In the genomic region with DNA sequence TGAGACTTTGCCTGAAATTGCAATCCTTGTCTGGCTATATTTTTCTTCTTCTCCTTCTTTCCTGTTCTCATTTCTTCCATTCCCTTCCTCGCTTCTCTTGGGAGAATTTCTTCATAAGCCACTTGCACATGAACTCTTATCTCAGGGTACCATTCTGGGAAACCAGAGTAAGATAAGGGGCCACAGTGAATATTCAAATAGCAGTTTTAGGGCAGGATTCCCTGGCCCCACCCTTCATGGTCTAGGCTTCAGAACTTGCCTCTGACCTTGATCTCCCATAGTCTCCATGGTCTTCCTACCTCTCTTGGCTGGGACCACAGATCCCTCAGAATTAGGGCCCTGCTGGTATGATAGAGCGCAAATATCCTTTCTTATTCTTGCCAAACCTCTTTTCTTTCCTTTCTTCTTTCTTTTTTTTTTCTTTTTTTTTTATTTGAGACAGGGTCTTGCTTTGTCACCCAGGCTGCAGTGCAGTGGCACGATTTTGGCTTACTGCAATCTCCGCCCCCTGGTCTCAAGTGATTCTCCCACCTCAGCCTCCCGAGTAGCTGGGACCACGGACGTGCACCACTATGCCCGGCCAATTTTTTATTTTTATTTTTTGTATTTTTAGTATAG, we compare ENCODE assay signal across 1 cellular context.
TF ChIP-seq lines count a peak whose summit lies in the region.

No MANE protein-coding gene starts in this region.

TF ChIP-seq in K562, 482 proteins besides CTCF, POLR2A, EP300 and RAD21 (continued from another document and continues in another):
- TF ChIP-seq STAT5A (IDR thresholded peaks at IDR 0.05; ENCODE audit: borderline replicate concordance, low read length) (peak; percentile 85), SMAD2 (IDR thresholded peaks at IDR 0.05; ENCODE audit: low read depth, low read length) (no peak), SRSF9 (IDR thresholded peaks at IDR 0.05; ENCODE audit: borderline replicate concordance, low read depth, low read length) (no peak), ZFP36 (IDR thresholded peaks at IDR 0.05; ENCODE audit: low read depth, low read length, partially characterized antibody) (no peak), ZNF592 (IDR thresholded peaks at IDR 0.05) (peak; percentile 79), TRIM25 (IDR thresholded peaks at IDR 0.05; ENCODE audit: borderline replicate concordance) (no peak), IFI16 (CRISPR knock-in tag; IDR thresholded peaks at IDR 0.05) (no peak), FIP1L1 (IDR thresholded peaks at IDR 0.05; ENCODE audit: low read depth, low read length, poor library complexity, severe bottlenecking) (no peak), ZNF780A (CRISPR knock-in tag; IDR thresholded peaks at IDR 0.05) (no peak), YBX1 (IDR thresholded peaks at IDR 0.05) (no peak), ZNF830 (CRISPR knock-in tag; IDR thresholded peaks at IDR 0.05) (no peak), MITF (IDR thresholded peaks at IDR 0.05) (peak; percentile 65), ZNF197 (CRISPR knock-in tag; IDR thresholded peaks at IDR 0.05; ENCODE audit: low read depth) (0 out of 2 replicates have a peak, but pooled peaks have one; percentile 79), ZNF274 (IDR thresholded peaks at IDR 0.05; ENCODE audit: borderline replicate concordance, low read depth, low read length) (no peak), ETS2 (tag; IDR thresholded peaks at IDR 0.05; ENCODE audit: borderline replicate concordance, poor library complexity, severe bottlenecking) (no peak), DMBX1 (CRISPR knock-in tag; IDR thresholded peaks at IDR 0.05; ENCODE audit: borderline replicate concordance) (no peak), CCNT2 (IDR thresholded peaks at IDR 0.05; ENCODE audit: borderline replicate concordance, extremely low read depth, insufficient read length, low read depth, low read length) (peak; percentile 71), UBTF (IDR thresholded peaks at IDR 0.05; ENCODE audit: borderline replicate concordance in 1 of 2, low read depth in 2 of 2, low read length in 2 of 2) (no peak), SRSF3 (IDR thresholded peaks at IDR 0.05; ENCODE audit: insufficient read depth, low read length) (no peak), NCOA6 (IDR thresholded peaks at IDR 0.05) (peak; percentile 38; the same call in 1 of the 2 replicates), NFE2 (IDR thresholded peaks at IDR 0.05; ENCODE audit: low read depth) (peak; percentile 56), DNMT1 (IDR thresholded peaks at IDR 0.05) (no peak), ZNF133 (CRISPR knock-in tag; IDR thresholded peaks at IDR 0.05) (no peak)
- TF ChIP-seq, protein P1, sequence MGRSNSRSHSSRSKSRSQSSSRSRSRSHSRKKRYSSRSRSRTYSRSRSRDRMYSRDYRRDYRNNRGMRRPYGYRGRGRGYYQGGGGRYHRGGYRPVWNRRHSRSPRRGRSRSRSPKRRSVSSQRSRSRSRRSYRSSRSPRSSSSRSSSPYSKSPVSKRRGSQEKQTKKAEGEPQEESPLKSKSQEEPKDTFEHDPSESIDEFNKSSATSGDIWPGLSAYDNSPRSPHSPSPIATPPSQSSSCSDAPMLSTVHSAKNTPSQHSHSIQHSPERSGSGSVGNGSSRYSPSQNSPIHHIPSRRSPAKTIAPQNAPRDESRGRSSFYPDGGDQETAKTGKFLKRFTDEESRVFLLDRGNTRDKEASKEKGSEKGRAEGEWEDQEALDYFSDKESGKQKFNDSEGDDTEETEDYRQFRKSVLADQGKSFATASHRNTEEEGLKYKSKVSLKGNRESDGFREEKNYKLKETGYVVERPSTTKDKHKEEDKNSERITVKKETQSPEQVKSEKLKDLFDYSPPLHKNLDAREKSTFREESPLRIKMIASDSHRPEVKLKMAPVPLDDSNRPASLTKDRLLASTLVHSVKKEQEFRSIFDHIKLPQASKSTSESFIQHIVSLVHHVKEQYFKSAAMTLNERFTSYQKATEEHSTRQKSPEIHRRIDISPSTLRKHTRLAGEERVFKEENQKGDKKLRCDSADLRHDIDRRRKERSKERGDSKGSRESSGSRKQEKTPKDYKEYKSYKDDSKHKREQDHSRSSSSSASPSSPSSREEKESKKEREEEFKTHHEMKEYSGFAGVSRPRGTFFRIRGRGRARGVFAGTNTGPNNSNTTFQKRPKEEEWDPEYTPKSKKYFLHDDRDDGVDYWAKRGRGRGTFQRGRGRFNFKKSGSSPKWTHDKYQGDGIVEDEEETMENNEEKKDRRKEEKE (IDR thresholded peaks at IDR 0.05; ENCODE audit: borderline replicate concordance in 1 of 2, control insufficient read depth in 1 of 2, low read depth in 2 of 2, low read length in 1 of 2): no peak
- TF ChIP-seq, protein P2, sequence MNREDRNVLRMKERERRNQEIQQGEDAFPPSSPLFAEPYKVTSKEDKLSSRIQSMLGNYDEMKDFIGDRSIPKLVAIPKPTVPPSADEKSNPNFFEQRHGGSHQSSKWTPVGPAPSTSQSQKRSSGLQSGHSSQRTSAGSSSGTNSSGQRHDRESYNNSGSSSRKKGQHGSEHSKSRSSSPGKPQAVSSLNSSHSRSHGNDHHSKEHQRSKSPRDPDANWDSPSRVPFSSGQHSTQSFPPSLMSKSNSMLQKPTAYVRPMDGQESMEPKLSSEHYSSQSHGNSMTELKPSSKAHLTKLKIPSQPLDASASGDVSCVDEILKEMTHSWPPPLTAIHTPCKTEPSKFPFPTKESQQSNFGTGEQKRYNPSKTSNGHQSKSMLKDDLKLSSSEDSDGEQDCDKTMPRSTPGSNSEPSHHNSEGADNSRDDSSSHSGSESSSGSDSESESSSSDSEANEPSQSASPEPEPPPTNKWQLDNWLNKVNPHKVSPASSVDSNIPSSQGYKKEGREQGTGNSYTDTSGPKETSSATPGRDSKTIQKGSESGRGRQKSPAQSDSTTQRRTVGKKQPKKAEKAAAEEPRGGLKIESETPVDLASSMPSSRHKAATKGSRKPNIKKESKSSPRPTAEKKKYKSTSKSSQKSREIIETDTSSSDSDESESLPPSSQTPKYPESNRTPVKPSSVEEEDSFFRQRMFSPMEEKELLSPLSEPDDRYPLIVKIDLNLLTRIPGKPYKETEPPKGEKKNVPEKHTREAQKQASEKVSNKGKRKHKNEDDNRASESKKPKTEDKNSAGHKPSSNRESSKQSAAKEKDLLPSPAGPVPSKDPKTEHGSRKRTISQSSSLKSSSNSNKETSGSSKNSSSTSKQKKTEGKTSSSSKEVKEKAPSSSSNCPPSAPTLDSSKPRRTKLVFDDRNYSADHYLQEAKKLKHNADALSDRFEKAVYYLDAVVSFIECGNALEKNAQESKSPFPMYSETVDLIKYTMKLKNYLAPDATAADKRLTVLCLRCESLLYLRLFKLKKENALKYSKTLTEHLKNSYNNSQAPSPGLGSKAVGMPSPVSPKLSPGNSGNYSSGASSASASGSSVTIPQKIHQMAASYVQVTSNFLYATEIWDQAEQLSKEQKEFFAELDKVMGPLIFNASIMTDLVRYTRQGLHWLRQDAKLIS (CRISPR knock-in tag; IDR thresholded peaks at IDR 0.05): no peak
- TF ChIP-seq, protein P3, sequence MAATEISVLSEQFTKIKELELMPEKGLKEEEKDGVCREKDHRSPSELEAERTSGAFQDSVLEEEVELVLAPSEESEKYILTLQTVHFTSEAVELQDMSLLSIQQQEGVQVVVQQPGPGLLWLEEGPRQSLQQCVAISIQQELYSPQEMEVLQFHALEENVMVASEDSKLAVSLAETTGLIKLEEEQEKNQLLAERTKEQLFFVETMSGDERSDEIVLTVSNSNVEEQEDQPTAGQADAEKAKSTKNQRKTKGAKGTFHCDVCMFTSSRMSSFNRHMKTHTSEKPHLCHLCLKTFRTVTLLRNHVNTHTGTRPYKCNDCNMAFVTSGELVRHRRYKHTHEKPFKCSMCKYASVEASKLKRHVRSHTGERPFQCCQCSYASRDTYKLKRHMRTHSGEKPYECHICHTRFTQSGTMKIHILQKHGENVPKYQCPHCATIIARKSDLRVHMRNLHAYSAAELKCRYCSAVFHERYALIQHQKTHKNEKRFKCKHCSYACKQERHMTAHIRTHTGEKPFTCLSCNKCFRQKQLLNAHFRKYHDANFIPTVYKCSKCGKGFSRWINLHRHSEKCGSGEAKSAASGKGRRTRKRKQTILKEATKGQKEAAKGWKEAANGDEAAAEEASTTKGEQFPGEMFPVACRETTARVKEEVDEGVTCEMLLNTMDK (IDR thresholded peaks at IDR 0.05; ENCODE audit: borderline replicate concordance, insufficient read depth, low read depth, low read length, poor library complexity, severe bottlenecking): no peak
- TF ChIP-seq, protein P4, sequence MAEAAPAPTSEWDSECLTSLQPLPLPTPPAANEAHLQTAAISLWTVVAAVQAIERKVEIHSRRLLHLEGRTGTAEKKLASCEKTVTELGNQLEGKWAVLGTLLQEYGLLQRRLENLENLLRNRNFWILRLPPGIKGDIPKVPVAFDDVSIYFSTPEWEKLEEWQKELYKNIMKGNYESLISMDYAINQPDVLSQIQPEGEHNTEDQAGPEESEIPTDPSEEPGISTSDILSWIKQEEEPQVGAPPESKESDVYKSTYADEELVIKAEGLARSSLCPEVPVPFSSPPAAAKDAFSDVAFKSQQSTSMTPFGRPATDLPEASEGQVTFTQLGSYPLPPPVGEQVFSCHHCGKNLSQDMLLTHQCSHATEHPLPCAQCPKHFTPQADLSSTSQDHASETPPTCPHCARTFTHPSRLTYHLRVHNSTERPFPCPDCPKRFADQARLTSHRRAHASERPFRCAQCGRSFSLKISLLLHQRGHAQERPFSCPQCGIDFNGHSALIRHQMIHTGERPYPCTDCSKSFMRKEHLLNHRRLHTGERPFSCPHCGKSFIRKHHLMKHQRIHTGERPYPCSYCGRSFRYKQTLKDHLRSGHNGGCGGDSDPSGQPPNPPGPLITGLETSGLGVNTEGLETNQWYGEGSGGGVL (CRISPR knock-in tag; IDR thresholded peaks at IDR 0.05): no peak
- TF ChIP-seq, protein P5, sequence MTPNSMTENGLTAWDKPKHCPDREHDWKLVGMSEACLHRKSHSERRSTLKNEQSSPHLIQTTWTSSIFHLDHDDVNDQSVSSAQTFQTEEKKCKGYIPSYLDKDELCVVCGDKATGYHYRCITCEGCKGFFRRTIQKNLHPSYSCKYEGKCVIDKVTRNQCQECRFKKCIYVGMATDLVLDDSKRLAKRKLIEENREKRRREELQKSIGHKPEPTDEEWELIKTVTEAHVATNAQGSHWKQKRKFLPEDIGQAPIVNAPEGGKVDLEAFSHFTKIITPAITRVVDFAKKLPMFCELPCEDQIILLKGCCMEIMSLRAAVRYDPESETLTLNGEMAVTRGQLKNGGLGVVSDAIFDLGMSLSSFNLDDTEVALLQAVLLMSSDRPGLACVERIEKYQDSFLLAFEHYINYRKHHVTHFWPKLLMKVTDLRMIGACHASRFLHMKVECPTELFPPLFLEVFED (CRISPR knock-in tag; conservative IDR thresholded peaks at IDR 0.05): peak; percentile 46; the same call in 1 of the 2 replicates
